Comparison of ENCODE assay signal across 17 cellular contexts in genomic region chr17:80943346-80944145, GRCh38. TPM values are rescaled to one million over a fixed set of nuclear protein-coding genes. Genes with fewer than 3 reads are reported as not detected.
A peak's percentile ranks its signal among the peaks of the same experiment; 100 is the strongest.
DNase-seq lines count a peak whose midpoint lies in the region; ATAC-seq and TF ChIP-seq lines count a peak whose summit lies in the region.
"Had no signal": no experiment of that assay in that cellular context is flagged by ENCODE, and none has a peak within 500 bp of the region (broad histone marks: within the 10 kb centered on the region; RNA-seq: fewer than 3 reads in every experiment).

No MANE protein-coding gene starts in this region.

- H3K36me3 Mint-ChIP-seq in endodermal cell (ENCODE audit: low read depth) (peaks cover 48% of the 10 kb centered on the region), nephron (ENCODE audit: low read depth) (peaks cover 40% of the 10 kb centered on the region)

- intact Hi-C loops in upper lobe of right lung (cut with DNase I), result no loop called here

- H3K4me1 ChIP-seq in RWPE2 (ENCODE audit: insufficient read depth, poor library complexity, severe bottlenecking) (no peaks in the 10 kb centered on the region), endodermal cell (ENCODE audit: control insufficient read depth, insufficient read depth, low read length) (no peaks in the 10 kb centered on the region), upper lobe of right lung (peaks cover 16% of the 10 kb centered on the region)
- H3K4me1 ChIP-seq: HAP-1, pancreas had no signal

- H3K9ac ChIP-seq in endodermal cell (ENCODE audit: extremely low read depth, low read length, poor library complexity, severe bottlenecking), result no peak overlapping the region

- ATAC-seq in RWPE2 (ENCODE audit: low read depth), result no peak
- ATAC-seq in upper lobe of right lung, result no peak
- no peak for ATAC-seq in HG03469 (IDR thresholded peaks at IDR 0.05; ENCODE audit: unreplicated experiment)
- ATAC-seq in GM18868 (IDR thresholded peaks at IDR 0.05; ENCODE audit: unreplicated experiment), result no peak
- ATAC-seq: activated CD4-positive, alpha-beta T cell treated with anti-CD3 and anti-CD28 coated beads for 36 hours; activated CD8-positive, alpha-beta memory T cell treated with anti-CD3 and anti-CD28 coated beads, Interleukin-2, amount 10 ng/mL, durations not matched to agents 7 days and 5 days; HepG2 had no signal

- H3K9me3 ChIP-seq in RWPE2 (ENCODE audit: severe bottlenecking) (no peaks in the 10 kb centered on the region), endodermal cell (ENCODE audit: control insufficient read depth, low read length) (no peaks in the 10 kb centered on the region), upper lobe of right lung (no peaks in the 10 kb centered on the region)
- H3K9me3 ChIP-seq: HAP-1, pancreas had no signal

- H3K27ac ChIP-seq in RWPE2 (ENCODE audit: poor library complexity, severe bottlenecking) (no peak overlapping the region), endodermal cell (ENCODE audit: low read depth, low read length) (peak overlapping the region; percentile 49), upper lobe of right lung (peak overlapping the region; percentile 71)
- H3K27ac ChIP-seq: pancreas had no signal

- H3K27me3 ChIP-seq in RWPE2 (ENCODE audit: insufficient read depth, poor library complexity, severe bottlenecking), result no peaks in the 10 kb centered on the region
- no peaks in the 10 kb centered on the region for H3K27me3 ChIP-seq in endodermal cell (ENCODE audit: control insufficient read depth, insufficient read depth, low read length, poor library complexity, severe bottlenecking)
- no peaks in the 10 kb centered on the region for H3K27me3 ChIP-seq in upper lobe of right lung
- H3K27me3 ChIP-seq: pancreas had no signal

- peaks cover 2% of the 10 kb centered on the region for H3K9me3 Mint-ChIP-seq in endodermal cell
- no peaks in the 10 kb centered on the region for H3K9me3 Mint-ChIP-seq in nephron
- H3K9me3 Mint-ChIP-seq: activated T-helper 2 cell treated with anti-CD3 and anti-CD28 coated beads, Interferon-gamma antibody, Interleukin-2, Interleukin-4, amounts not matched to agents 10 μg/mL and 5 μg/mL and 100 μg/mL, durations not matched to agents 14 hours and 24 hours and 36 hours had no signal

- H3K36me3 ChIP-seq in RWPE2 (ENCODE audit: low read depth), result peaks cover 28% of the 10 kb centered on the region
- H3K36me3 ChIP-seq in endodermal cell (ENCODE audit: control insufficient read depth, insufficient read depth, low read length), result peaks cover 25% of the 10 kb centered on the region
- H3K36me3 ChIP-seq in upper lobe of right lung, result peaks cover 23% of the 10 kb centered on the region

- H3K27ac Mint-ChIP-seq in endodermal cell (no peak overlapping the region), nephron (peak overlapping the region in 2 of 3 experiments; percentile 83 to 92)
- H3K27ac Mint-ChIP-seq: activated CD4-positive, alpha-beta T cell treated with anti-CD3 and anti-CD28 coated beads for 36 hours; activated CD8-positive, alpha-beta memory T cell treated with anti-CD3 and anti-CD28 coated beads, Interleukin-2, amount 10 ng/mL, durations not matched to agents 7 days and 5 days; activated T-helper 2 cell treated with anti-CD3 and anti-CD28 coated beads, Interferon-gamma antibody, Interleukin-2, Interleukin-4, amounts not matched to agents 10 μg/mL and 5 μg/mL and 100 μg/mL, durations not matched to agents 14 hours and 24 hours and 36 hours had no signal

- H3K4me3 ChIP-seq in RWPE2 (ENCODE audit: severe bottlenecking) (no peak overlapping the region), endodermal cell (ENCODE audit: low read length) (no peak overlapping the region), upper lobe of right lung (no peak overlapping the region)
- H3K4me3 ChIP-seq: HAP-1, pancreas, skin epidermis had no signal

- no peak overlapping the region for H3K4me3 Mint-ChIP-seq in endodermal cell
- H3K4me3 Mint-ChIP-seq in nephron, result no peak overlapping the region
- H3K4me3 Mint-ChIP-seq: activated CD4-positive, alpha-beta T cell treated with anti-CD3 and anti-CD28 coated beads for 36 hours; activated CD8-positive, alpha-beta memory T cell treated with anti-CD3 and anti-CD28 coated beads, Interleukin-2, amount 10 ng/mL, durations not matched to agents 7 days and 5 days had no signal

- DNase-seq in RWPE2 (ENCODE audit: low spot score), result peak; percentile 44
- no peak for DNase-seq in endodermal cell
- DNase-seq in upper lobe of right lung, result peak; percentile 46
- DNase-seq in DMS153 treated with DMSO at 0.1 percent for 48 hours (lab: John Stamatoyannopoulos, UW; ENCODE audit: unreplicated experiment), result no peak
- DNase-seq: activated CD4-positive, alpha-beta T cell treated with anti-CD3 and anti-CD28 coated beads for 36 hours; activated CD8-positive, alpha-beta memory T cell treated with anti-CD3 and anti-CD28 coated beads, Interleukin-2, amount 10 ng/mL, durations not matched to agents 7 days and 5 days; NCI-H524 treated with DMSO at 0.1 percent for 48 hours; SHP77; stimulated activated CD4-positive, alpha-beta T cell treated with anti-CD3 and anti-CD28 coated beads, Interleukin-4, amount 100 ng/mL, for 1 hour had no signal

- WGBS in endodermal cell (ENCODE audit: insufficient coverage in 1 of 2, insufficient read length in 1 of 2), 2 experiments, result 94% methylated on average over 17 of the region's 17 CpGs

- TF ChIP-seq CTCF in RWPE2 (IDR thresholded peaks at IDR 0.05; ENCODE audit: poor library complexity, severe bottlenecking) (no peak), endodermal cell (conservative IDR thresholded peaks at IDR 0.05) (no peak), nephron (IDR thresholded peaks at IDR 0.05; ENCODE audit: unreplicated experiment in 3 of 3) (no peak), upper lobe of right lung (IDR thresholded peaks at IDR 0.05) (no peak)

- H3K4me1 Mint-ChIP-seq in endodermal cell, result no peaks in the 10 kb centered on the region
- H3K4me1 Mint-ChIP-seq in nephron, result peaks cover 35% of the 10 kb centered on the region

- no peaks in the 10 kb centered on the region for H3K27me3 Mint-ChIP-seq in endodermal cell (ENCODE audit: insufficient read depth)
- no peaks in the 10 kb centered on the region for H3K27me3 Mint-ChIP-seq in nephron (ENCODE audit: low read depth)
- H3K27me3 Mint-ChIP-seq: activated CD4-positive, alpha-beta T cell treated with anti-CD3 and anti-CD28 coated beads for 36 hours; activated CD8-positive, alpha-beta memory T cell treated with anti-CD3 and anti-CD28 coated beads, Interleukin-2, amount 10 ng/mL, durations not matched to agents 7 days and 5 days had no signal

RNA-seq across cellular contexts. Expression of gene CHMP6, which starts 48.1 kb away (rescaled TPM):
- total RNA-seq in endodermal cell, result 10 to 100 TPM; 28.4 to 32.5 TPM
- 23.4 TPM for polyA plus RNA-seq in endodermal cell (2013, experiment 1 of 2)
- polyA plus RNA-seq in endodermal cell (2013, experiment 2 of 2), result 20.2 TPM
- 29.9 TPM for total RNA-seq in upper lobe of right lung

Comparison
In these comparisons a context has a peak if more than half of its experiments do, and no peak if none do; other contexts are left out.
1. DNase-seq: peak in RWPE2 (single experiment) and upper lobe of right lung (single experiment); none in endodermal cell (single experiment) and DMS153 treated with DMSO at 0.1 percent for 48 hours (single experiment).